ENCODE assay signal across 1 cellular context in the genomic region with DNA sequence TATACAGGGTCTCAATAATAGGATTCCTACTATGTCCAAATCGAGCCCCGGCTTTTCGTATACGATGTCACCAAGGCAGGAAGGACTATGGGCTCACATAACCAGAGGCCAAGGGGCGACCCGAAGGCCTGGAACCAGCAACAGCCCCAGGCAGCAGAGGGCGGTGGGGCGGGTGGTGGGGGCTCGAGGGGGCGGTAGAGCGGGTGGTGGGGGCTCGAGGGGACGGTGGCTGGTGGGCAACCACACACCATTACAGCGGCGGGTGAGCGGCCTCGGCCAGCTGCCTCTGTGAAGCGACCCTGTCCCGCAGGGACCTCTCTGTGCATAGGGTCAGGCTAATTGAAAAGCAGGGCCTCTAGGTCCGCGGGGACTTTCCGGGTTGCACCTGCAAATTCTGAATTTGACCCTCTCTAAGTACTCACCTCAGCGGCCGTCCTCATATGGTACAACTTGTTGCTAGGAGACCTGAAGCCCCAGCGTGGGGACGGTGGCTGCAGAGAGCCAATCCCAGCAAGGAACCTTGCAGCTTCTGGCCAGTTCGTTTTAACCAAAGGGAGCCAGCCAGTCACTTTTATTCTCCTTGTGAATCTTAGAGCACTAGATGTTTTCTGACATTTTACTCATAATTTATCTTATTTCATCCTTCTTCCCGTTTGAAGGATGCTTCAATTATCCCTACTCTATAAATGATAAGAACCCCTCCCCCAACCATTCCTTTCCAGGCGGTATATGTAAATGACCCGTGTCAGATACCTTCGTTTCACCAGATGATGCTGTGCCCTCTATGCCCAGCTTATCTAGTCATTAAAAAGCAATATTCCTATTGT.
TF ChIP-seq lines count a peak whose summit lies in the region.

A gene with protein sequence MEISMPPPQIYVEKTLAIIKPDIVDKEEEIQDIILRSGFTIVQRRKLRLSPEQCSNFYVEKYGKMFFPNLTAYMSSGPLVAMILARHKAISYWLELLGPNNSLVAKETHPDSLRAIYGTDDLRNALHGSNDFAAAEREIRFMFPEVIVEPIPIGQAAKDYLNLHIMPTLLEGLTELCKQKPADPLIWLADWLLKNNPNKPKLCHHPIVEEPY (minus strand): TSS at position 480 of the 827 bp plus-strand sequence. CDS start 648 bp downstream, outside the sequence.

TF ChIP-seq in IMR-90, 13 proteins besides CTCF, POLR2A, EP300 and RAD21 (continued from another document):
- TF ChIP-seq, protein P1, sequence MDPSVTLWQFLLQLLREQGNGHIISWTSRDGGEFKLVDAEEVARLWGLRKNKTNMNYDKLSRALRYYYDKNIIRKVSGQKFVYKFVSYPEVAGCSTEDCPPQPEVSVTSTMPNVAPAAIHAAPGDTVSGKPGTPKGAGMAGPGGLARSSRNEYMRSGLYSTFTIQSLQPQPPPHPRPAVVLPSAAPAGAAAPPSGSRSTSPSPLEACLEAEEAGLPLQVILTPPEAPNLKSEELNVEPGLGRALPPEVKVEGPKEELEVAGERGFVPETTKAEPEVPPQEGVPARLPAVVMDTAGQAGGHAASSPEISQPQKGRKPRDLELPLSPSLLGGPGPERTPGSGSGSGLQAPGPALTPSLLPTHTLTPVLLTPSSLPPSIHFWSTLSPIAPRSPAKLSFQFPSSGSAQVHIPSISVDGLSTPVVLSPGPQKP (IDR thresholded peaks at IDR 0.05; ENCODE audit: borderline replicate concordance, low read depth, low read length) = no peak
- TF ChIP-seq MXI1 (IDR thresholded peaks at IDR 0.05; ENCODE audit: borderline replicate concordance, low read depth, low read length) (no peak), NFE2L2 (IDR thresholded peaks at IDR 0.05; ENCODE audit: low read depth, low read length) (no peak), CHD1 (IDR thresholded peaks at IDR 0.05; ENCODE audit: low read depth, low read length) (no peak), BHLHE40 (IDR thresholded peaks at IDR 0.05; ENCODE audit: low read depth, low read length) (no peak), SMC3 (IDR thresholded peaks at IDR 0.05; ENCODE audit: low read depth, low read length) (no peak), MAFK (IDR thresholded peaks at IDR 0.05; ENCODE audit: low read depth, low read length) (no peak)
